ENCODE assay signal across 11 cellular contexts in genomic region chr7:98119257-98119918, GRCh38. TPM values are rescaled to one million over a fixed set of nuclear protein-coding genes. Genes with fewer than 3 reads are reported as not detected.
DNase-seq lines count a peak whose midpoint lies in the region; ATAC-seq and TF ChIP-seq lines count a peak whose summit lies in the region.
"Had no signal": no experiment of that assay in that cellular context is flagged by ENCODE, and none has a peak within 500 bp of the region (broad histone marks: within the 10 kb centered on the region; RNA-seq: fewer than 3 reads in every experiment).

No MANE protein-coding gene starts in this region.

- H3K4me2 ChIP-seq in SK-N-SH: peak overlapping the region; percentile 35

- peaks cover 7% of the 10 kb centered on the region for H3F3A ChIP-seq in SK-N-SH (replicated peaks; ENCODE audit: insufficient read depth)

- peak overlapping the region; percentile 32 for H3K4me3 Mint-ChIP-seq in type B pancreatic cell
- H3K4me3 Mint-ChIP-seq: IgD-negative memory B cell had no signal

- H3K79me2 ChIP-seq in SK-N-SH (ENCODE audit: insufficient read depth): peaks cover 64% of the 10 kb centered on the region

- peak in 1 of 2 experiments; percentile 44; a peak in 1 of 4 replicates for TF ChIP-seq EP300 in SK-N-SH (IDR thresholded peaks at IDR 0.05; ENCODE audit: borderline replicate concordance in 1 of 2, low read depth in 1 of 2, low read length in 1 of 2)

- ATAC-seq in left cardiac atrium (peak; percentile 43 to 90), sciatic nerve (no peak)
- ATAC-seq: GM12878 had no signal

- TF ChIP-seq RAD21 in SK-N-SH (IDR thresholded peaks at IDR 0.05; ENCODE audit: low read length): no peak

- CTCF ChIA-PET in SK-N-SH (lab: Yijun Ruan, JAX): interaction anchor here (1.1 to 4.1 kb wide), 9 partner anchors 9 to 98 kb away, joined by 3 to 27 read pairs (median 10); no protein-coding TSS in a partner anchor

- POLR2A ChIA-PET in SK-N-SH (lab: Yijun Ruan, JAX): interaction anchor here (1.1 kb wide), 1 partner anchor 9 kb away, joined by 4 read pairs; no protein-coding TSS in a partner anchor

- TF ChIP-seq CTCF in SK-N-SH (IDR thresholded peaks at IDR 0.05): no peak
- TF ChIP-seq CTCF in type B pancreatic cell (conservative IDR thresholded peaks at IDR 0.05): no peak
- no peak for TF ChIP-seq CTCF in GM20000 (IDR thresholded peaks at IDR 0.05; ENCODE audit: extremely low read depth, missing control alignments)

- no peak overlapping the region for H2AFZ ChIP-seq in SK-N-SH (ENCODE audit: low read depth)

- peaks cover 40% of the 10 kb centered on the region for H3K4me1 Mint-ChIP-seq in type B pancreatic cell (ENCODE audit: unreplicated experiment)

- H3K4me1 ChIP-seq in SK-N-SH (ENCODE audit: control insufficient read depth in 1 of 2, insufficient read depth in 2 of 2, low read depth in 1 of 2, low read length in 1 of 2): peaks cover 10 to 18% of the 10 kb centered on the region in 2 experiments; a peak in 3 of 4 replicates

- no peaks in the 10 kb centered on the region for H3K36me3 ChIP-seq in SK-N-SH (replicated peaks in 1 of 2; ENCODE audit: control insufficient read depth in 1 of 2, insufficient read depth in 2 of 2, low read length in 1 of 2)

- no peaks in the 10 kb centered on the region for H4K20me1 ChIP-seq in SK-N-SH (ENCODE audit: insufficient read depth)

- peak overlapping the region in 1 of 2 experiments; percentile 54; a peak in 2 of 4 replicates for H3K27ac ChIP-seq in SK-N-SH (ENCODE audit: low read depth in 2 of 2, low read length in 1 of 2)

- no peak overlapping the region for H3K9ac ChIP-seq in SK-N-SH

- DNase-seq in NCI-H2081 (lab: John Stamatoyannopoulos, UW): peak; percentile 13 to 55
- no peak for DNase-seq in NCI-H2081 treated with DMSO at 0.1 percent for 48 hours (lab: John Stamatoyannopoulos, UW)
- DNase-seq in SK-N-SH: no peak
- no peak for DNase-seq in left cardiac atrium
- no peak for DNase-seq in type B pancreatic cell (ENCODE audit: extremely low spot score, unreplicated experiment)
- no peak for DNase-seq in iPS-NIHi11 (ENCODE audit: low spot score)
- no peak for DNase-seq in sciatic nerve (ENCODE audit: low spot score)
- no peak for DNase-seq in GM20000 (ENCODE audit: low spot score)
- DNase-seq: 8988T had no signal

- H3K27ac Mint-ChIP-seq in type B pancreatic cell: peak overlapping the region; percentile 83
- H3K27ac Mint-ChIP-seq: IgD-negative memory B cell had no signal

- no peaks in the 10 kb centered on the region for H3K27me3 ChIP-seq in SK-N-SH (ENCODE audit: insufficient read depth)

- WGBS in SK-N-SH (ENCODE audit: low lambda C conversion rate): 53% methylated on average over 10 of the region's 10 CpGs

- H3K4me3 ChIP-seq in SK-N-SH (ENCODE audit: low read depth in 2 of 2, low read length in 1 of 2): no peak overlapping the region
- H3K4me3 ChIP-seq: GM12878 had no signal

- H3K9me3 ChIP-seq in SK-N-SH: no peaks in the 10 kb centered on the region

- H3K9me2 ChIP-seq in SK-N-SH: no peaks in the 10 kb centered on the region

- H3K9me3 Mint-ChIP-seq in type B pancreatic cell: no peaks in the 10 kb centered on the region
- H3K9me3 Mint-ChIP-seq: IgD-negative memory B cell had no signal

- no peaks in the 10 kb centered on the region for H3K27me3 Mint-ChIP-seq in type B pancreatic cell

- intact Hi-C loops in left cardiac atrium (cut with DNase I): no loop called here
- intact Hi-C loops in sciatic nerve (cut with DNase I): no loop called here

- no peaks in the 10 kb centered on the region for H3K36me3 Mint-ChIP-seq in type B pancreatic cell

TF ChIP-seq in SK-N-SH, 30 proteins besides CTCF, POLR2A, EP300 and RAD21:
- no peak for TF ChIP-seq ZBTB33 (IDR thresholded peaks at IDR 0.05; ENCODE audit: borderline replicate concordance, low read depth)
- no peak for TF ChIP-seq FOXM1 (IDR thresholded peaks at IDR 0.05; ENCODE audit: low read depth)
- TF ChIP-seq JUND (IDR thresholded peaks at IDR 0.05): peak; percentile 54
- TF ChIP-seq RXRA (IDR thresholded peaks at IDR 0.05; ENCODE audit: borderline replicate concordance, low read depth): no peak
- TF ChIP-seq TEAD4 (IDR thresholded peaks at IDR 0.05; ENCODE audit: borderline replicate concordance, insufficient read depth): peak; percentile 51; the same call in 1 of the 2 replicates
- no peak for TF ChIP-seq ELF1 (IDR thresholded peaks at IDR 0.05)
- peak; percentile 47; the same call in 1 of the 2 replicates for TF ChIP-seq FOSL2 (IDR thresholded peaks at IDR 0.05; ENCODE audit: borderline replicate concordance, low read depth)
- TF ChIP-seq, protein P1, sequence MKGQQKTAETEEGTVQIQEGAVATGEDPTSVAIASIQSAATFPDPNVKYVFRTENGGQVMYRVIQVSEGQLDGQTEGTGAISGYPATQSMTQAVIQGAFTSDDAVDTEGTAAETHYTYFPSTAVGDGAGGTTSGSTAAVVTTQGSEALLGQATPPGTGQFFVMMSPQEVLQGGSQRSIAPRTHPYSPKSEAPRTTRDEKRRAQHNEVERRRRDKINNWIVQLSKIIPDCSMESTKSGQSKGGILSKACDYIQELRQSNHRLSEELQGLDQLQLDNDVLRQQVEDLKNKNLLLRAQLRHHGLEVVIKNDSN (IDR thresholded peaks at IDR 0.05; ENCODE audit: borderline replicate concordance, low read depth): peak; percentile 27; the same call in 1 of the 2 replicates
- TF ChIP-seq FOXJ3 (CRISPR knock-in tag; IDR thresholded peaks at IDR 0.05): no peak
- TF ChIP-seq EZH2phosphoT487 (IDR thresholded peaks at IDR 0.05; ENCODE audit: borderline replicate concordance, low read depth): no peak
- peak; percentile 29; the same call in 1 of the 2 replicates for TF ChIP-seq SIN3A (IDR thresholded peaks at IDR 0.05; ENCODE audit: borderline replicate concordance, low read depth, low read length)
- TF ChIP-seq, protein P2, sequence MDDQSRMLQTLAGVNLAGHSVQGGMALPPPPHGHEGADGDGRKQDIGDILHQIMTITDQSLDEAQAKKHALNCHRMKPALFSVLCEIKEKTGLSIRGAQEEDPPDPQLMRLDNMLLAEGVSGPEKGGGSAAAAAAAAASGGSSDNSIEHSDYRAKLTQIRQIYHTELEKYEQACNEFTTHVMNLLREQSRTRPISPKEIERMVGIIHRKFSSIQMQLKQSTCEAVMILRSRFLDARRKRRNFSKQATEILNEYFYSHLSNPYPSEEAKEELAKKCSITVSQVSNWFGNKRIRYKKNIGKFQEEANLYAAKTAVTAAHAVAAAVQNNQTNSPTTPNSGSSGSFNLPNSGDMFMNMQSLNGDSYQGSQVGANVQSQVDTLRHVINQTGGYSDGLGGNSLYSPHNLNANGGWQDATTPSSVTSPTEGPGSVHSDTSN (IDR thresholded peaks at IDR 0.05): 0 out of 2 replicates have a peak, but pooled peaks have one; percentile 5
- TF ChIP-seq, protein P3, sequence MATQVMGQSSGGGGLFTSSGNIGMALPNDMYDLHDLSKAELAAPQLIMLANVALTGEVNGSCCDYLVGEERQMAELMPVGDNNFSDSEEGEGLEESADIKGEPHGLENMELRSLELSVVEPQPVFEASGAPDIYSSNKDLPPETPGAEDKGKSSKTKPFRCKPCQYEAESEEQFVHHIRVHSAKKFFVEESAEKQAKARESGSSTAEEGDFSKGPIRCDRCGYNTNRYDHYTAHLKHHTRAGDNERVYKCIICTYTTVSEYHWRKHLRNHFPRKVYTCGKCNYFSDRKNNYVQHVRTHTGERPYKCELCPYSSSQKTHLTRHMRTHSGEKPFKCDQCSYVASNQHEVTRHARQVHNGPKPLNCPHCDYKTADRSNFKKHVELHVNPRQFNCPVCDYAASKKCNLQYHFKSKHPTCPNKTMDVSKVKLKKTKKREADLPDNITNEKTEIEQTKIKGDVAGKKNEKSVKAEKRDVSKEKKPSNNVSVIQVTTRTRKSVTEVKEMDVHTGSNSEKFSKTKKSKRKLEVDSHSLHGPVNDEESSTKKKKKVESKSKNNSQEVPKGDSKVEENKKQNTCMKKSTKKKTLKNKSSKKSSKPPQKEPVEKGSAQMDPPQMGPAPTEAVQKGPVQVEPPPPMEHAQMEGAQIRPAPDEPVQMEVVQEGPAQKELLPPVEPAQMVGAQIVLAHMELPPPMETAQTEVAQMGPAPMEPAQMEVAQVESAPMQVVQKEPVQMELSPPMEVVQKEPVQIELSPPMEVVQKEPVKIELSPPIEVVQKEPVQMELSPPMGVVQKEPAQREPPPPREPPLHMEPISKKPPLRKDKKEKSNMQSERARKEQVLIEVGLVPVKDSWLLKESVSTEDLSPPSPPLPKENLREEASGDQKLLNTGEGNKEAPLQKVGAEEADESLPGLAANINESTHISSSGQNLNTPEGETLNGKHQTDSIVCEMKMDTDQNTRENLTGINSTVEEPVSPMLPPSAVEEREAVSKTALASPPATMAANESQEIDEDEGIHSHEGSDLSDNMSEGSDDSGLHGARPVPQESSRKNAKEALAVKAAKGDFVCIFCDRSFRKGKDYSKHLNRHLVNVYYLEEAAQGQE (IDR thresholded peaks at IDR 0.05; ENCODE audit: low read depth, low read length): no peak
- peak; percentile 47; the same call in 1 of the 2 replicates for TF ChIP-seq TCF12 (IDR thresholded peaks at IDR 0.05)
- peak; percentile 83 for TF ChIP-seq MAX (IDR thresholded peaks at IDR 0.05; ENCODE audit: low read depth)
TF ChIP-seq in SK-N-SH: peak in this region for 8.

RNA-seq across cellular contexts. Expression of gene LMTK2, which starts 12.7 kb away (rescaled TPM):
- 6.8 and 9.0 TPM in 2 replicates for polyA plus RNA-seq in SK-N-SH (2012; rRNA removed)
- 5.4 and 6.7 TPM in 2 replicates for polyA plus RNA-seq in SK-N-SH (2012; cell fraction: cytosol; rRNA removed)
- 12.6 and 13.3 TPM in 2 replicates for polyA plus RNA-seq in SK-N-SH (2012; cell fraction: nucleus; rRNA removed)
- total RNA-seq in left cardiac atrium (10 to 100 TPM; 26.7 to 28.4 TPM), type B pancreatic cell (ENCODE audit: low replicate concordance) (20.6 and 21.9 TPM in 2 replicates), sciatic nerve (14.5 TPM)

Comparison
In these comparisons a context has a peak if more than half of its experiments do, and no peak if none do; other contexts are left out.
1. DNase-seq: peak in NCI-H2081 (2 of 2); none in NCI-H2081 treated with DMSO at 0.1 percent for 48 hours (single experiment), SK-N-SH (single experiment), left cardiac atrium (single experiment), type B pancreatic cell (single experiment), iPS-NIHi11 (single experiment), sciatic nerve (single experiment) and GM20000 (single experiment).